ENCODE assay signal across 40 cellular contexts in the genomic region with DNA sequence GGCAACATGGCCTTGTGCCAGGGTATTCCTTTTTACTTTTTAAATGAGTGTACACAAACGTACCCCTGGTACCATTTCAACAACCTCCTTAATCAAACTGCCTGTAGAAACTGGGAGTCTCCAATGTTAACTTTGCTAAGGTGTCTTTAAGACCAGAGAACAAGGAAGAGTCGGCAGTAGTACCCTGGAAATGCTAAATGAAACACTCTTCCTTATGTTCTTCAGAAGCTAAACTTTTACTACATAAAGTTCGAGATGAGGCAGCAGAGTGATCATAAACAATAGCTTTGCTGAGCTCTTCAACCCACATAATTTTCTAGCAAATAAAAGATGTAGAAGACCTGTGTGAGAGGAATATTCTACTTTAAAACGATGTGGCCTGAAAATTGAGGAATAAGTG.
"Had no signal": no experiment of that assay in that cellular context is flagged by ENCODE, and none has a peak within 500 bp of the region (broad histone marks: within the 10 kb centered on the region; RNA-seq: fewer than 3 reads in every experiment).

No MANE protein-coding gene starts in this region.

- H3K36me3 Mint-ChIP-seq: activated naive CD4-positive, alpha-beta T cell treated with anti-CD3 and anti-CD28 coated beads, Interleukin-2, amount 10 ng/mL, durations not matched to agents 7 days and 5 days; activated naive CD4-positive, alpha-beta T cell treated with anti-CD3 and anti-CD28 coated beads, Interleukin-2, amount 50 U/mL, for 24 hours; activated naive CD8-positive, alpha-beta T cell; activated naive CD8-positive, alpha-beta T cell treated with anti-CD3 and anti-CD28 coated beads for 36 hours; activated naive CD8-positive, alpha-beta T cell treated with anti-CD3 and anti-CD28 coated beads, Interleukin-2, amount 10 ng/mL, durations not matched to agents 7 days and 5 days; brain had no signal

- H3K4me1 ChIP-seq: adrenal gland, ascending aorta, body of pancreas, breast epithelium had no signal

- H3K36me3 ChIP-seq: adrenal gland, ascending aorta, brain microvascular endothelial cell, breast epithelium, cardiac muscle cell had no signal

- H3K9me3 ChIP-seq: adrenal gland had no signal

- H3K27ac Mint-ChIP-seq: activated naive CD4-positive, alpha-beta T cell treated with anti-CD3 and anti-CD28 coated beads for 36 hours; activated naive CD4-positive, alpha-beta T cell treated with anti-CD3 and anti-CD28 coated beads, Interleukin-2, amount 10 ng/mL, durations not matched to agents 7 days and 5 days; activated naive CD4-positive, alpha-beta T cell treated with anti-CD3 and anti-CD28 coated beads, Interleukin-2, amount 50 U/mL, for 24 hours; activated naive CD4-positive, alpha-beta T cell treated with anti-CD3 and anti-CD28 coated beads, Interleukin-2, amount 50 U/mL, for 72 hours; activated naive CD8-positive, alpha-beta T cell; activated naive CD8-positive, alpha-beta T cell treated with anti-CD3 and anti-CD28 coated beads for 36 hours; activated naive CD8-positive, alpha-beta T cell treated with anti-CD3 and anti-CD28 coated beads, Interleukin-2, amount 10 ng/mL, durations not matched to agents 7 days and 5 days; activated naive CD8-positive, alpha-beta T cell treated with anti-CD3 and anti-CD28 coated beads, Interleukin-2, amount 50 U/mL, for 24 hours; activated T-cell treated with anti-CD3 and anti-CD28 coated beads, Interleukin-2, amount 50 U/mL, for 24 hours; activated T-cell treated with anti-CD3 and anti-CD28 coated beads, Interleukin-2, amount 50 U/mL, for 72 hours; activated T-helper 1 cell treated with anti-CD3 and anti-CD28 coated beads, Interleukin-12 subunit alpha, Interleukin-12 subunit beta, Interleukin-2, Interleukin-4 antibody, amounts not matched to agents 30 ng/mL and 10 ng/mL and 1 ng/mL, durations not matched to agents 14 hours and 24 hours and 36 hours; activated T-helper 17 cell treated with anti-CD3 and anti-CD28 coated beads, Interleukin-2, amount 50 U/mL, for 72 hours; activated T-helper 2 cell treated with anti-CD3 and anti-CD28 coated beads, Interferon-gamma antibody, Interleukin-2, Interleukin-4, amounts not matched to agents 10 μg/mL and 5 μg/mL and 100 μg/mL, durations not matched to agents 14 hours and 24 hours and 36 hours; brain had no signal

- ATAC-seq: activated naive CD4-positive, alpha-beta T cell treated with anti-CD3 and anti-CD28 coated beads, Interleukin-2, amount 50 U/mL, for 72 hours; activated naive CD8-positive, alpha-beta T cell treated with anti-CD3 and anti-CD28 coated beads, Interleukin-2, amount 50 U/mL, for 24 hours; activated T-cell treated with anti-CD3 and anti-CD28 coated beads, Interleukin-2, amount 50 U/mL, for 4 hours; activated T-cell treated with anti-CD3 and anti-CD28 coated beads, Interleukin-2, amount 50 U/mL, for 72 hours; activated T-helper 17 cell treated with anti-CD3 and anti-CD28 coated beads, Interleukin-2, amount 50 U/mL, for 72 hours; body of pancreas had no signal

- H3K27ac ChIP-seq: adrenal gland, ascending aorta, body of pancreas, brain microvascular endothelial cell, breast epithelium, cardiac muscle cell had no signal

- H3K27me3 ChIP-seq: adrenal gland, ascending aorta, body of pancreas, brain microvascular endothelial cell, breast epithelium, cardiac muscle cell had no signal

- H3K9me3 Mint-ChIP-seq: activated T-helper 2 cell treated with anti-CD3 and anti-CD28 coated beads, Interferon-gamma antibody, Interleukin-2, Interleukin-4, amounts not matched to agents 10 μg/mL and 5 μg/mL and 100 μg/mL, durations not matched to agents 14 hours and 24 hours and 36 hours had no signal

- H3K27me3 Mint-ChIP-seq: activated naive CD4-positive, alpha-beta T cell treated with anti-CD3 and anti-CD28 coated beads, Interleukin-2, amount 10 ng/mL, durations not matched to agents 7 days and 5 days; activated naive CD4-positive, alpha-beta T cell treated with anti-CD3 and anti-CD28 coated beads, Interleukin-2, amount 50 U/mL, for 24 hours; activated naive CD8-positive, alpha-beta T cell; activated naive CD8-positive, alpha-beta T cell treated with anti-CD3 and anti-CD28 coated beads for 36 hours; activated naive CD8-positive, alpha-beta T cell treated with anti-CD3 and anti-CD28 coated beads, Interleukin-2, amount 10 ng/mL, durations not matched to agents 7 days and 5 days; activated naive CD8-positive, alpha-beta T cell treated with anti-CD3 and anti-CD28 coated beads, Interleukin-2, amount 50 U/mL, for 24 hours; activated T-cell treated with anti-CD3 and anti-CD28 coated beads, Interleukin-2, amount 50 U/mL, for 24 hours; activated T-helper 17 cell treated with anti-CD3 and anti-CD28 coated beads, Interleukin-2, amount 50 U/mL, for 72 hours; brain; central memory CD8-positive, alpha-beta T cell had no signal

- H3K4me3 ChIP-seq: adrenal gland, ascending aorta, body of pancreas, breast epithelium, cardiac muscle cell had no signal

- FAIRE-seq: astrocyte, bronchial epithelial cell had no signal

- H3K4me1 Mint-ChIP-seq: activated naive CD4-positive, alpha-beta T cell treated with anti-CD3 and anti-CD28 coated beads, Interleukin-2, amount 10 ng/mL, durations not matched to agents 7 days and 5 days; activated naive CD4-positive, alpha-beta T cell treated with anti-CD3 and anti-CD28 coated beads, Interleukin-2, amount 50 U/mL, for 24 hours; activated naive CD8-positive, alpha-beta T cell treated with anti-CD3 and anti-CD28 coated beads for 36 hours; activated naive CD8-positive, alpha-beta T cell treated with anti-CD3 and anti-CD28 coated beads, Interleukin-2, amount 10 ng/mL, durations not matched to agents 7 days and 5 days; activated naive CD8-positive, alpha-beta T cell treated with anti-CD3 and anti-CD28 coated beads, Interleukin-2, amount 50 U/mL, for 24 hours; activated T-helper 17 cell treated with anti-CD3 and anti-CD28 coated beads, Interleukin-2, amount 50 U/mL, for 72 hours; brain; central memory CD8-positive, alpha-beta T cell had no signal

- DNase-seq: activated effector memory CD4-positive, alpha-beta T cell treated with anti-CD3 and anti-CD28 coated beads, Interleukin-2, amount 50 U/mL, for 16 hours; activated effector memory CD4-positive, alpha-beta T cell treated with Interleukin-2 at 50 U/mL for 16 hours; activated gamma-delta T cell; activated gamma-delta T cell treated with Interleukin-2 at 50 U/mL for 16 hours; activated naive CD4-positive, alpha-beta T cell; activated naive CD4-positive, alpha-beta T cell treated with anti-CD3 and anti-CD28 coated beads for 36 hours; activated naive CD4-positive, alpha-beta T cell treated with anti-CD3 and anti-CD28 coated beads, Interleukin-2, amount 10 ng/mL, durations not matched to agents 7 days and 5 days; activated naive CD4-positive, alpha-beta T cell treated with anti-CD3 and anti-CD28 coated beads, Interleukin-2, amount 50 U/mL, for 16 hours; activated naive CD4-positive, alpha-beta T cell treated with Interleukin-2 at 50 U/mL for 16 hours; activated naive CD8-positive, alpha-beta T cell treated with anti-CD3 and anti-CD28 coated beads for 36 hours; activated naive CD8-positive, alpha-beta T cell treated with anti-CD3 and anti-CD28 coated beads, Interleukin-2, amount 10 ng/mL, durations not matched to agents 7 days and 5 days; activated naive CD8-positive, alpha-beta T cell treated with anti-CD3 and anti-CD28 coated beads, Interleukin-2, amount 50 U/mL, for 24 hours; activated T-cell treated with anti-CD3 and anti-CD28 coated beads, Interleukin-2, amount 50 U/mL, for 1 hour; activated T-cell treated with anti-CD3 and anti-CD28 coated beads, Interleukin-2, amount 50 U/mL, for 24 hours; activated T-cell treated with anti-CD3 and anti-CD28 coated beads, Interleukin-2, amount 50 U/mL, for 4 hours; activated T-cell treated with anti-CD3 and anti-CD28 coated beads, Interleukin-2, amount 50 U/mL, for 48 hours; activated T-cell treated with anti-CD3 and anti-CD28 coated beads, Interleukin-2, amount 50 U/mL, for 72 hours; adrenal gland; amniotic stem cell; amygdala; anterior cingulate cortex; aorta; body of pancreas; brain microvascular endothelial cell; caudate nucleus; central memory CD4-positive, alpha-beta T cell; cerebellar nuclear complex had no signal

- H3K4me3 Mint-ChIP-seq: activated naive CD4-positive, alpha-beta T cell treated with anti-CD3 and anti-CD28 coated beads for 36 hours; activated naive CD4-positive, alpha-beta T cell treated with anti-CD3 and anti-CD28 coated beads, Interleukin-2, amount 10 ng/mL, durations not matched to agents 7 days and 5 days; activated naive CD4-positive, alpha-beta T cell treated with anti-CD3 and anti-CD28 coated beads, Interleukin-2, amount 50 U/mL, for 24 hours; activated naive CD8-positive, alpha-beta T cell; activated naive CD8-positive, alpha-beta T cell treated with anti-CD3 and anti-CD28 coated beads for 36 hours; activated naive CD8-positive, alpha-beta T cell treated with anti-CD3 and anti-CD28 coated beads, Interleukin-2, amount 10 ng/mL, durations not matched to agents 7 days and 5 days; activated naive CD8-positive, alpha-beta T cell treated with anti-CD3 and anti-CD28 coated beads, Interleukin-2, amount 50 U/mL, for 24 hours; activated T-cell treated with anti-CD3 and anti-CD28 coated beads, Interleukin-2, amount 50 U/mL, for 24 hours; activated T-cell treated with anti-CD3 and anti-CD28 coated beads, Interleukin-2, amount 50 U/mL, for 4 hours; activated T-cell treated with anti-CD3 and anti-CD28 coated beads, Interleukin-2, amount 50 U/mL, for 72 hours; activated T-helper 1 cell treated with anti-CD3 and anti-CD28 coated beads, Interleukin-12 subunit alpha, Interleukin-12 subunit beta, Interleukin-2, Interleukin-4 antibody, amounts not matched to agents 30 ng/mL and 10 ng/mL and 1 ng/mL, durations not matched to agents 14 hours and 24 hours and 36 hours; activated T-helper 17 cell treated with anti-CD3 and anti-CD28 coated beads, Interleukin-2, amount 50 U/mL, for 72 hours; brain; central memory CD8-positive, alpha-beta T cell had no signal
